ENCODE assay signal across 8 cellular contexts in the genomic region with DNA sequence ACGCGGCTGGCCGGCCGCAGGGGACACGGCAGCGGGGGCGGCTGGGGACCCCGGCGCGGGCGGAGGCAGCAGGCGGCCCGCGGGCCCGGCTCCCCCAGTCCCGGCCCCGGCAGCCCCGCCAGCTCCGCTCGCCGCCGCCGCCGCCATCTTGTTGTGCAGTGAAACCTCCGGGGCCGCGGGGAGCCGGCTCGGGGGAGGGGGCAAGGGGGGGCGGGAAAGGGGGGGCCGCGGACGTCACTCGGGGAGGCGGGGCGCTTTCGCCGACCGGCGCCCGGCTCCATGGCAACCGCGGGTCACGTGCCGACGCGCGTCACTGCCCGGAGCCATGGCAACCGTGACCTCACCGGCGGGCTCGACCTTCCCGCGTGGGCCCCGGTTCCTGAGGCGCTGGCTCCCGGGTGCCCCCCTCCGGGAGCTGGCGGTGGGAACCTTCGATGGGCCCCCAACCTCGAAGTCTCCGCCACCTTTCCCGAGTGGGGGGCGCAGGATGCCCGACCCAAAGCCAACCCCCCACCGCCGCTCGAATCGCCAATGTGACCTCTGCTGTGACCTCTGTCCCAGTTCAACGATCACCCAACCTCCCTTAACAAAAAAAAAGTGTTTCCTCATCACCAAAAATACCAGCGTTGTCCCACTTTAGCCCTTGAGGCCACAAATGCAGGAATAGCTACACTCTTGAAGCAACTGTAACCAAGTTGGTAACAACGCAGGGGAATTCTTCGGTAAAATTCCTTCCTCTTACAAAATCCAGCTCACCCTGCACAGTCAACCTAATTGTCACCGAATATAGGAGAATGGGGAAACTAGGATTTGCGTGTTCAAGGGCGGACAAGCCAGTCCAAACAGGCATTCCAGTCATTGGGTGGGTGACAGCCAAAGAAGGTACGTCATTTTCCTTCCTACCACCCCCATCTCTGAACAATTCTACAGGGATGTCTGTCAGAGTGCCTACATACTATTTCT. TPM values are rescaled to one million over a fixed set of nuclear protein-coding genes. Genes with fewer than 3 reads are reported as not detected.
DNase-seq lines count a peak whose midpoint lies in the region; ATAC-seq and TF ChIP-seq lines count a peak whose summit lies in the region.

A gene (minus strand): TSS at position 160 of the 963 bp plus-strand sequence. CDS start 13 bp downstream, at position 147.

- H3K36me3 ChIP-seq in HUES6 (ENCODE audit: control insufficient read depth, insufficient read depth, low read length): no peaks in the 10 kb centered on the region
- H3K36me3 ChIP-seq in NT2/D1 (ENCODE audit: insufficient read depth, insufficient read length, low read length): no peaks in the 10 kb centered on the region

- H3K4me3 Mint-ChIP-seq in endothelial cell (ENCODE audit: unreplicated experiment): peak within 1 kb of the TSS; percentile 95

- peaks cover 32% of the 10 kb centered on the region for H3K4me1 Mint-ChIP-seq in endothelial cell (ENCODE audit: unreplicated experiment)

- H3K27me3 ChIP-seq in HUES6 (ENCODE audit: control insufficient read depth, insufficient read depth, low read length): no peaks in the 10 kb centered on the region
- no peaks in the 10 kb centered on the region for H3K27me3 ChIP-seq in NT2/D1 (ENCODE audit: insufficient read depth, insufficient read length)

- peaks cover 3% of the 10 kb centered on the region for H3K27me3 Mint-ChIP-seq in endothelial cell (ENCODE audit: unreplicated experiment)

- H3K27ac ChIP-seq in HUES6 (ENCODE audit: low read depth, low read length): peak within 1 kb of the TSS; percentile 77

- peak; percentile 98 for DNase-seq in COLO668 (lab: John Stamatoyannopoulos, UW; ENCODE audit: unreplicated experiment)
- DNase-seq in NT2/D1 (ENCODE audit: low read depth, low spot score): peak; percentile 84
- peak; percentile 97 for DNase-seq in activated CD8-positive, alpha-beta memory T cell treated with anti-CD3 and anti-CD28 coated beads, Interleukin-2, amount 50 U/mL, for 4 hours
- DNase-seq in endothelial cell (ENCODE audit: low spot score): peak; percentile 93
- peak; percentile 92 for DNase-seq in middle frontal gyrus (ENCODE audit: extremely low spot score, low spot score)
- peak; percentile 86 to 95 for DNase-seq in stimulated activated CD8-positive, alpha-beta memory T cell treated with anti-CD3 and anti-CD28 coated beads, Interleukin-2, amount 100 ng/mL, for 1 hour (ENCODE audit: low read depth in 2 of 2)

- peak within 1 kb of the TSS; percentile 88 for H3K9ac ChIP-seq in HUES6 (ENCODE audit: low read length)
- peak within 1 kb of the TSS; percentile 85 for H3K9ac ChIP-seq in NT2/D1 (ENCODE audit: insufficient read length, low read depth)

- H3K4me3 ChIP-seq in HUES6 (ENCODE audit: low read depth, low read length): peak within 1 kb of the TSS; percentile 83
- H3K4me3 ChIP-seq in NT2/D1 (ENCODE audit: insufficient read length, low read depth): peak within 1 kb of the TSS; percentile 80

- no peak for TF ChIP-seq CTCF in endothelial cell (IDR thresholded peaks at IDR 0.05; ENCODE audit: unreplicated experiment)

- peak within 1 kb of the TSS; percentile 98 for H3K27ac Mint-ChIP-seq in endothelial cell (ENCODE audit: unreplicated experiment)

- H3K4me1 ChIP-seq in HUES6 (ENCODE audit: control insufficient read depth, insufficient read depth, low read length) (peaks cover 40% of the 10 kb centered on the region), NT2/D1 (ENCODE audit: insufficient read depth, insufficient read length) (peaks cover 6% of the 10 kb centered on the region)

- H3K9me3 Mint-ChIP-seq in endothelial cell (ENCODE audit: unreplicated experiment): no peaks in the 10 kb centered on the region

- H3K9me3 ChIP-seq in HUES6 (ENCODE audit: control insufficient read depth, insufficient read depth, low read depth, low read length): no peaks in the 10 kb centered on the region
- no peaks in the 10 kb centered on the region for H3K9me3 ChIP-seq in NT2/D1 (ENCODE audit: insufficient read depth, low read length)

- no peaks in the 10 kb centered on the region for H3K36me3 Mint-ChIP-seq in endothelial cell (ENCODE audit: low read depth, unreplicated experiment)

- ATAC-seq in GM21381 (IDR thresholded peaks at IDR 0.05; ENCODE audit: unreplicated experiment): peak; percentile 80

RNA-seq across cellular contexts. Expression of the gene that starts here (rescaled TPM):
- total RNA-seq in endothelial cell (ENCODE audit: unreplicated experiment): 29.4 TPM

Comparison
In these comparisons a context has a peak if more than half of its experiments do, and no peak if none do; other contexts are left out.
1. Peak in every context shown above with its lines: DNase-seq, ATAC-seq, H3K4me3 ChIP-seq and H3K27ac ChIP-seq.